ENCODE assay signal across 39 cellular contexts in the genomic region with DNA sequence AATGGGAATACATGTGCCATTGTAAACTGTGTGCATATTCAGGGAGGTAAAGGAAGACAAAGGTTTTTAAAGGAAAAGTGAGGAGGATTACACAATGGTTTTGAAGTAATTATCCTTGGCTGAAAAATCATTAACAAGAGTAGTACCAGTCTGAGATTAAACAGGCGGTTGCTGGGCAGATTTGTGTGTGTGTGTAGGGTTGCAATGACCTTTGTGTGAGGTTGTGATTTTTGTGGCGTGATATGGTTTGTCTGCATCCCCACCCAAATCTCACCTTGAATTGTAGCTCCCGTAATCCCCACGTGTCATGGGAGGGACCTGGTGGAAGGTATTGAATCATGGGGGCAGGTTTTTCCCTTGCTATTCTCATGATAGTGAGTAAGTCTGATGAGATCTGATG.
"Had no signal": no experiment of that assay in that cellular context is flagged by ENCODE, and none has a peak within 500 bp of the region (broad histone marks: within the 10 kb centered on the region; RNA-seq: fewer than 3 reads in every experiment).

No MANE protein-coding gene starts in this region.

- H3K27me3 Mint-ChIP-seq: activated naive CD4-positive, alpha-beta T cell treated with anti-CD3 and anti-CD28 coated beads, Interleukin-2, amount 50 U/mL, for 24 hours; activated naive CD8-positive, alpha-beta T cell; activated naive CD8-positive, alpha-beta T cell treated with anti-CD3 and anti-CD28 coated beads for 36 hours; activated naive CD8-positive, alpha-beta T cell treated with anti-CD3 and anti-CD28 coated beads, Interleukin-2, amount 10 ng/mL, durations not matched to agents 7 days and 5 days; activated T-cell treated with anti-CD3 and anti-CD28 coated beads, Interleukin-2, amount 50 U/mL, for 24 hours; activated T-helper 17 cell treated with anti-CD3 and anti-CD28 coated beads, Interleukin-2, amount 50 U/mL, for 72 hours; central memory CD8-positive, alpha-beta T cell had no signal

- H3K36me3 Mint-ChIP-seq: activated naive CD4-positive, alpha-beta T cell treated with anti-CD3 and anti-CD28 coated beads, Interleukin-2, amount 50 U/mL, for 72 hours; activated naive CD8-positive, alpha-beta T cell treated with anti-CD3 and anti-CD28 coated beads for 36 hours; activated naive CD8-positive, alpha-beta T cell treated with anti-CD3 and anti-CD28 coated beads, Interleukin-2, amount 10 ng/mL, durations not matched to agents 7 days and 5 days; brain had no signal

- H3K4me3 Mint-ChIP-seq: activated naive CD4-positive, alpha-beta T cell treated with anti-CD3 and anti-CD28 coated beads for 36 hours; activated naive CD4-positive, alpha-beta T cell treated with anti-CD3 and anti-CD28 coated beads, Interleukin-2, amount 10 ng/mL, durations not matched to agents 7 days and 5 days; activated naive CD4-positive, alpha-beta T cell treated with anti-CD3 and anti-CD28 coated beads, Interleukin-2, amount 50 U/mL, for 24 hours; activated naive CD8-positive, alpha-beta T cell; activated naive CD8-positive, alpha-beta T cell treated with anti-CD3 and anti-CD28 coated beads for 36 hours; activated naive CD8-positive, alpha-beta T cell treated with anti-CD3 and anti-CD28 coated beads, Interleukin-2, amount 10 ng/mL, durations not matched to agents 7 days and 5 days; activated naive CD8-positive, alpha-beta T cell treated with anti-CD3 and anti-CD28 coated beads, Interleukin-2, amount 50 U/mL, for 24 hours; activated T-cell treated with anti-CD3 and anti-CD28 coated beads, Interleukin-2, amount 50 U/mL, for 24 hours; activated T-cell treated with anti-CD3 and anti-CD28 coated beads, Interleukin-2, amount 50 U/mL, for 4 hours; activated T-cell treated with anti-CD3 and anti-CD28 coated beads, Interleukin-2, amount 50 U/mL, for 72 hours; activated T-helper 1 cell treated with anti-CD3 and anti-CD28 coated beads, Interleukin-12 subunit alpha, Interleukin-12 subunit beta, Interleukin-2, Interleukin-4 antibody, amounts not matched to agents 30 ng/mL and 10 ng/mL and 1 ng/mL, durations not matched to agents 14 hours and 24 hours and 36 hours; activated T-helper 17 cell treated with anti-CD3 and anti-CD28 coated beads, Interleukin-2, amount 50 U/mL, for 72 hours; brain; central memory CD8-positive, alpha-beta T cell had no signal

- H3K27ac Mint-ChIP-seq: activated naive CD4-positive, alpha-beta T cell treated with anti-CD3 and anti-CD28 coated beads for 36 hours; activated naive CD4-positive, alpha-beta T cell treated with anti-CD3 and anti-CD28 coated beads, Interleukin-2, amount 10 ng/mL, durations not matched to agents 7 days and 5 days; activated naive CD4-positive, alpha-beta T cell treated with anti-CD3 and anti-CD28 coated beads, Interleukin-2, amount 50 U/mL, for 24 hours; activated naive CD4-positive, alpha-beta T cell treated with anti-CD3 and anti-CD28 coated beads, Interleukin-2, amount 50 U/mL, for 72 hours; activated naive CD8-positive, alpha-beta T cell; activated naive CD8-positive, alpha-beta T cell treated with anti-CD3 and anti-CD28 coated beads for 36 hours; activated naive CD8-positive, alpha-beta T cell treated with anti-CD3 and anti-CD28 coated beads, Interleukin-2, amount 10 ng/mL, durations not matched to agents 7 days and 5 days; activated naive CD8-positive, alpha-beta T cell treated with anti-CD3 and anti-CD28 coated beads, Interleukin-2, amount 50 U/mL, for 24 hours; activated T-cell treated with anti-CD3 and anti-CD28 coated beads, Interleukin-2, amount 50 U/mL, for 24 hours; activated T-cell treated with anti-CD3 and anti-CD28 coated beads, Interleukin-2, amount 50 U/mL, for 72 hours; activated T-helper 1 cell treated with anti-CD3 and anti-CD28 coated beads, Interleukin-12 subunit alpha, Interleukin-12 subunit beta, Interleukin-2, Interleukin-4 antibody, amounts not matched to agents 30 ng/mL and 10 ng/mL and 1 ng/mL, durations not matched to agents 14 hours and 24 hours and 36 hours; activated T-helper 17 cell treated with anti-CD3 and anti-CD28 coated beads, Interleukin-2, amount 50 U/mL, for 72 hours; activated T-helper 2 cell treated with anti-CD3 and anti-CD28 coated beads, Interferon-gamma antibody, Interleukin-2, Interleukin-4, amounts not matched to agents 10 μg/mL and 5 μg/mL and 100 μg/mL, durations not matched to agents 14 hours and 24 hours and 36 hours; brain had no signal

- H3K9me3 Mint-ChIP-seq: activated naive CD4-positive, alpha-beta T cell treated with anti-CD3 and anti-CD28 coated beads for 36 hours; activated naive CD4-positive, alpha-beta T cell treated with anti-CD3 and anti-CD28 coated beads, Interleukin-2, amount 10 ng/mL, durations not matched to agents 7 days and 5 days; activated naive CD4-positive, alpha-beta T cell treated with anti-CD3 and anti-CD28 coated beads, Interleukin-2, amount 50 U/mL, for 24 hours; activated naive CD4-positive, alpha-beta T cell treated with anti-CD3 and anti-CD28 coated beads, Interleukin-2, amount 50 U/mL, for 72 hours; activated naive CD8-positive, alpha-beta T cell treated with anti-CD3 and anti-CD28 coated beads for 36 hours; activated naive CD8-positive, alpha-beta T cell treated with anti-CD3 and anti-CD28 coated beads, Interleukin-2, amount 10 ng/mL, durations not matched to agents 7 days and 5 days; activated naive CD8-positive, alpha-beta T cell treated with anti-CD3 and anti-CD28 coated beads, Interleukin-2, amount 50 U/mL, for 24 hours; activated T-cell treated with anti-CD3 and anti-CD28 coated beads, Interleukin-2, amount 50 U/mL, for 24 hours; activated T-cell treated with anti-CD3 and anti-CD28 coated beads, Interleukin-2, amount 50 U/mL, for 4 hours; activated T-cell treated with anti-CD3 and anti-CD28 coated beads, Interleukin-2, amount 50 U/mL, for 72 hours; activated T-helper 1 cell treated with anti-CD3 and anti-CD28 coated beads, Interleukin-12 subunit alpha, Interleukin-12 subunit beta, Interleukin-2, Interleukin-4 antibody, amounts not matched to agents 30 ng/mL and 10 ng/mL and 1 ng/mL, durations not matched to agents 14 hours and 24 hours and 36 hours; activated T-helper 17 cell treated with anti-CD3 and anti-CD28 coated beads, Interleukin-2, amount 50 U/mL, for 72 hours; activated T-helper 2 cell treated with anti-CD3 and anti-CD28 coated beads, Interferon-gamma antibody, Interleukin-2, Interleukin-4, amounts not matched to agents 10 μg/mL and 5 μg/mL and 100 μg/mL, durations not matched to agents 14 hours and 24 hours and 36 hours; central memory CD8-positive, alpha-beta T cell had no signal

- H3K9me3 ChIP-seq: adrenal gland, ascending aorta, body of pancreas, breast epithelium had no signal

- DNase-seq: activated effector memory CD4-positive, alpha-beta T cell treated with anti-CD3 and anti-CD28 coated beads, Interleukin-2, amount 50 U/mL, for 16 hours; activated effector memory CD4-positive, alpha-beta T cell treated with Interleukin-2 at 50 U/mL for 16 hours; activated gamma-delta T cell; activated gamma-delta T cell treated with Interleukin-2 at 50 U/mL for 16 hours; activated naive CD4-positive, alpha-beta T cell; activated naive CD4-positive, alpha-beta T cell treated with anti-CD3 and anti-CD28 coated beads for 36 hours; activated naive CD4-positive, alpha-beta T cell treated with anti-CD3 and anti-CD28 coated beads, Interleukin-2, amount 10 ng/mL, durations not matched to agents 7 days and 5 days; activated naive CD4-positive, alpha-beta T cell treated with anti-CD3 and anti-CD28 coated beads, Interleukin-2, amount 50 U/mL, for 16 hours; activated naive CD4-positive, alpha-beta T cell treated with Interleukin-2 at 50 U/mL for 16 hours; activated naive CD8-positive, alpha-beta T cell treated with anti-CD3 and anti-CD28 coated beads for 36 hours; activated naive CD8-positive, alpha-beta T cell treated with anti-CD3 and anti-CD28 coated beads, Interleukin-2, amount 10 ng/mL, durations not matched to agents 7 days and 5 days; activated naive CD8-positive, alpha-beta T cell treated with anti-CD3 and anti-CD28 coated beads, Interleukin-2, amount 50 U/mL, for 24 hours; activated T-cell treated with anti-CD3 and anti-CD28 coated beads, Interleukin-2, amount 50 U/mL, for 1 hour; activated T-cell treated with anti-CD3 and anti-CD28 coated beads, Interleukin-2, amount 50 U/mL, for 24 hours; activated T-cell treated with anti-CD3 and anti-CD28 coated beads, Interleukin-2, amount 50 U/mL, for 4 hours; activated T-cell treated with anti-CD3 and anti-CD28 coated beads, Interleukin-2, amount 50 U/mL, for 48 hours; activated T-cell treated with anti-CD3 and anti-CD28 coated beads, Interleukin-2, amount 50 U/mL, for 72 hours; adrenal gland; amniotic stem cell; amygdala; anterior cingulate cortex; aorta; body of pancreas; brain microvascular endothelial cell; caudate nucleus; central memory CD4-positive, alpha-beta T cell; cerebellar nuclear complex had no signal

- H3K4me1 ChIP-seq: ascending aorta, body of pancreas, breast epithelium had no signal

- H3K4me3 ChIP-seq: adrenal gland, ascending aorta, body of pancreas, breast epithelium, cardiac muscle cell had no signal

- H3K4me1 Mint-ChIP-seq: activated naive CD4-positive, alpha-beta T cell treated with anti-CD3 and anti-CD28 coated beads, Interleukin-2, amount 10 ng/mL, durations not matched to agents 7 days and 5 days; activated naive CD4-positive, alpha-beta T cell treated with anti-CD3 and anti-CD28 coated beads, Interleukin-2, amount 50 U/mL, for 24 hours; activated naive CD8-positive, alpha-beta T cell treated with anti-CD3 and anti-CD28 coated beads for 36 hours; activated naive CD8-positive, alpha-beta T cell treated with anti-CD3 and anti-CD28 coated beads, Interleukin-2, amount 50 U/mL, for 24 hours; central memory CD8-positive, alpha-beta T cell had no signal

- ATAC-seq: activated naive CD4-positive, alpha-beta T cell treated with anti-CD3 and anti-CD28 coated beads, Interleukin-2, amount 50 U/mL, for 72 hours; activated naive CD8-positive, alpha-beta T cell treated with anti-CD3 and anti-CD28 coated beads, Interleukin-2, amount 50 U/mL, for 24 hours; activated T-cell treated with anti-CD3 and anti-CD28 coated beads, Interleukin-2, amount 50 U/mL, for 4 hours; activated T-cell treated with anti-CD3 and anti-CD28 coated beads, Interleukin-2, amount 50 U/mL, for 72 hours; activated T-helper 17 cell treated with anti-CD3 and anti-CD28 coated beads, Interleukin-2, amount 50 U/mL, for 72 hours; body of pancreas had no signal

- FAIRE-seq: astrocyte had no signal

- H3K36me3 ChIP-seq: adrenal gland, ascending aorta, brain microvascular endothelial cell, breast epithelium, cardiac muscle cell had no signal
